ENCODE assay signal across 27 cellular contexts in the genomic region with DNA sequence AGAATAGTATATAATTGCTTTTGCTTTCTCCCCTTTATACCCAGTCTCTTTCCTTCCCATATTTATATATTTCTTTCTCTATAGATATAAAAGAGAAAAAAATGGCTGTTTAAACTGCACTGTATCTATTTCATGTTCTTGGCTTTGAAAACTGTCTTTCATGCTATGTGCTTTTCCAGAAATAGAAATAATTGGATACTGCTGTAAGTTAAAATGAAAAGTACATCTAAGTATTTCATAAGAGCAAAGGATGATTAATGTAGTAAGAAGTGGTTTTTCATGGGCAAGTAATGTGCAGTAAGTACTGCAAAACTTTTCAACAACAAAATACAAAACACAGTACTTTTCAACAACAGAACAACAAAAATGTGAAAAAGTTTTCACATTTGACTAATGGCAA.
"Had no signal": no experiment of that assay in that cellular context is flagged by ENCODE, and none has a peak within 500 bp of the region (broad histone marks: within the 10 kb centered on the region; RNA-seq: fewer than 3 reads in every experiment).

No MANE protein-coding gene starts in this region.

- H3K36me3 ChIP-seq: colonic mucosa, gastroesophageal sphincter, heart right ventricle had no signal

- H3K27ac ChIP-seq: body of pancreas, colonic mucosa, dorsolateral prefrontal cortex, gastroesophageal sphincter, heart right ventricle, hepatocyte had no signal

- H2AFZ ChIP-seq: hepatocyte had no signal

- DNase-seq: activated CD4-positive, alpha-beta memory T cell treated with anti-CD3 and anti-CD28 coated beads, Interleukin-2, amount 10 ng/mL, durations not matched to agents 7 days and 5 days; activated CD4-positive, alpha-beta T cell treated with anti-CD3 and anti-CD28 coated beads for 36 hours; activated CD4-positive, alpha-beta T cell treated with anti-CD3 and anti-CD28 coated beads, Interleukin-2, amount 10 ng/mL, durations not matched to agents 24 days and 14 days; activated CD4-positive, alpha-beta T cell treated with anti-CD3 and anti-CD28 coated beads, Interleukin-2, amount 50 U/mL, for 4 hours; activated CD4-positive, CD25-positive, alpha-beta regulatory T cell; activated CD4-positive, CD25-positive, alpha-beta regulatory T cell treated with anti-CD3 and anti-CD28 coated beads, Interleukin-2, amount 50 U/mL, for 72 hours; activated CD8-positive, alpha-beta memory T cell treated with anti-CD3 and anti-CD28 coated beads, Interleukin-2, amount 50 U/mL, for 48 hours; activated gamma-delta T cell; activated naive CD4-positive, alpha-beta T cell; activated naive CD4-positive, alpha-beta T cell treated with anti-CD3 and anti-CD28 coated beads, Interleukin-2, amount 10 ng/mL, durations not matched to agents 7 days and 5 days; activated naive CD8-positive, alpha-beta T cell treated with anti-CD3 and anti-CD28 coated beads, Interleukin-2, amount 10 ng/mL, durations not matched to agents 7 days and 5 days; activated T-cell treated with anti-CD3 and anti-CD28 coated beads for 4 hours; activated T-cell treated with anti-CD3 and anti-CD28 coated beads, Interleukin-2, amount 50 U/mL, for 24 hours; activated T-cell treated with anti-CD3 and anti-CD28 coated beads, Interleukin-2, amount 50 U/mL, for 72 hours; amygdala; aorta; body of pancreas; colonic mucosa; dorsolateral prefrontal cortex; effector memory CD4-positive, alpha-beta T cell; endodermal cell; foreskin melanocyte; heart right ventricle had no signal

- H3K4me1 ChIP-seq: body of pancreas, colonic mucosa, gastroesophageal sphincter, heart right ventricle had no signal

- H3K27me3 ChIP-seq: body of pancreas, colonic mucosa, dorsolateral prefrontal cortex, gastroesophageal sphincter, heart right ventricle, hepatocyte had no signal

- H3K9me3 ChIP-seq: body of pancreas, colonic mucosa, gastroesophageal sphincter, heart right ventricle had no signal

- H3K4me2 ChIP-seq: hepatocyte had no signal

- H3K79me2 ChIP-seq: hepatocyte had no signal

- ATAC-seq: activated CD4-positive, alpha-beta T cell treated with anti-CD3 and anti-CD28 coated beads for 36 hours; activated naive CD4-positive, alpha-beta T cell treated with anti-CD3 and anti-CD28 coated beads, Interleukin-2, amount 50 U/mL, for 72 hours; activated T-cell treated with anti-CD3 and anti-CD28 coated beads, Interleukin-2, amount 50 U/mL, for 72 hours; body of pancreas; esophagus mucosa; gastroesophageal sphincter; heart right ventricle had no signal

- H3K4me3 ChIP-seq: body of pancreas, colonic mucosa, dorsolateral prefrontal cortex, gastroesophageal sphincter, heart right ventricle, hepatocyte had no signal
